ENCODE assay signal across 21 cellular contexts in the genomic region with DNA sequence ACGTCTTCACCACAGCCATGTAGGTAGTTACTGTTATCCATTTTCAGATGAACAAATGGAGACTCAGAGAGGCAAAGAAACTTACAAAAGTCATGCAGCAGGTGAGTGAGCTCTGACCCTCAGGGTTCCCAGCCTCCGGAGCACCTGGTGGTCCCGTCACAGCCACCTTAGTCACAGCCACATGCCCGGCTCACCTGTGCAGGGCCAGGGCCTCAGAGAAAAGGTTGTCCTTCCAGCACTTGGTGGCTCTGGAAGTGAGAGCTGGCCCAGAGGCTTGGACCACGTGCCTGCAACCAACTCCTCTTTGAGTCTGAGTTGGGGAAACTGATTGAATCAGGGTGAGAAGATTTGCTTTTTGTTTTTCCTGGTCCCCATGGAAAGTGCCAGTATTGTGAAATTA.
"Had no signal": no experiment of that assay in that cellular context is flagged by ENCODE, and none has a peak within 500 bp of the region (broad histone marks: within the 10 kb centered on the region; RNA-seq: fewer than 3 reads in every experiment).

No MANE protein-coding gene starts in this region.

- H3K4me3 ChIP-seq: MG63 had no signal

- H3K27me3 ChIP-seq: MG63 had no signal

- H3K4me2 ChIP-seq: SK-N-SH had no signal

- H3K9ac ChIP-seq: SK-N-SH had no signal

- H3K36me3 ChIP-seq: MG63 had no signal

- DNase-seq: Karpas-422, KG1, MG63, NCI-H1092, NCI-H1105 treated with DMSO at 0.1 percent for 48 hours, NCI-H1417 treated with DMSO at 0.1 percent for 48 hours, NCI-H146, NCI-H1694 treated with DMSO at 0.1 percent for 48 hours, NCI-H1930, NCI-H2081, NCI-H2107, NCI-H226, NCI-H446, NCI-H510A, NCI-H524 treated with DMSO at 0.1 percent for 48 hours, NCI-H69, NCI-H774, RPMI8226, SHP77, SK-N-SH, SW 1271 had no signal

- H3K9me3 ChIP-seq: MG63, SK-N-SH had no signal
